Comparison of ENCODE assay signal across 1 cellular context in the genomic region with DNA sequence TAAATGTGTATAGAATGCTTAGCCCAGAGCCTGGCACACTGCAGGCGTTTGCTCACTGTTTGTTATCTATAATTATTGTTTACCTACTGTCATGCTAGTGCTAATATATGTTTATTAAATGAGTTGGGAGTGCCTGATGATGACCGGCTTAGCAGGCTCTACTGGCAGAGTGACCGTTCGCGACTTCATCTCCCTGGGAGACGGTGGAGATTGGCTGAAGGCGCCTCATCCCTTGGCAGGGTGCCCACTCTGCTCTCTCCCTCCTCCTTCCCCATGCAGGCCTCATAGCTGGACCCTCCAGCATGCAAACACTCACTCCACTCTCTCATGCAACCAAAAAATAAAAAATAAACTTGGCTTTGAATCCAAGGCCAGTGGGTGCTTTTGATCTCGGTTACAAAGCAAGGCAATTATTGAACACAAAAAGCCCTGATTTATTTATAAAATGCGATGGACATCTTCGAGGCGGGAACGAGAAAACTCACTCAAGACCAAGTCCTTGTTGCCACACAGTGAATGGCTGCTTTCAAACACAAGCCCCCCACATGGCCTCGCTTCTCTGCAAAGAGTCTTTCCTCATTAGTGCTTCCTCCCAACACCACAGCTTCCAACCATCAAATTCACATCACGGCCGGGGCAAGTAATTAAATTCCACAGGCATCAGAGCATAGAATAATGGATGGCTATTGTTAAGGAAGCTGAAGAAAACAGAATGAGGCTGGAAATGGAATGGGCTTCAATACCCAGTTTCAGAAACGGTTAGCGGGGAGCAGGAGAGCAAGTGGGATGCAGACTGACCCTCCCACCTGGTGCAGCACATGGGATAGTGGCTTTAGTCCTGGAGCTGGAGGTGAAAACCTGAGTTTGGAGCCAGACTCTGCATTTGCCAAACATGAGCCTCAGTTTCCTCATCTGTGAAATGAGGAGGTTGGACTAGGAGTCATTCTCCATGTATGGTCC.
TF ChIP-seq lines count a peak whose summit lies in the region.

No MANE protein-coding gene starts in this region.

TF ChIP-seq in SK-N-SH treated with all-trans-retinoic acid at 6 μM for 48 hours, 23 proteins besides CTCF, POLR2A, EP300 and RAD21 (continued from another document):
- TF ChIP-seq, protein P1, sequence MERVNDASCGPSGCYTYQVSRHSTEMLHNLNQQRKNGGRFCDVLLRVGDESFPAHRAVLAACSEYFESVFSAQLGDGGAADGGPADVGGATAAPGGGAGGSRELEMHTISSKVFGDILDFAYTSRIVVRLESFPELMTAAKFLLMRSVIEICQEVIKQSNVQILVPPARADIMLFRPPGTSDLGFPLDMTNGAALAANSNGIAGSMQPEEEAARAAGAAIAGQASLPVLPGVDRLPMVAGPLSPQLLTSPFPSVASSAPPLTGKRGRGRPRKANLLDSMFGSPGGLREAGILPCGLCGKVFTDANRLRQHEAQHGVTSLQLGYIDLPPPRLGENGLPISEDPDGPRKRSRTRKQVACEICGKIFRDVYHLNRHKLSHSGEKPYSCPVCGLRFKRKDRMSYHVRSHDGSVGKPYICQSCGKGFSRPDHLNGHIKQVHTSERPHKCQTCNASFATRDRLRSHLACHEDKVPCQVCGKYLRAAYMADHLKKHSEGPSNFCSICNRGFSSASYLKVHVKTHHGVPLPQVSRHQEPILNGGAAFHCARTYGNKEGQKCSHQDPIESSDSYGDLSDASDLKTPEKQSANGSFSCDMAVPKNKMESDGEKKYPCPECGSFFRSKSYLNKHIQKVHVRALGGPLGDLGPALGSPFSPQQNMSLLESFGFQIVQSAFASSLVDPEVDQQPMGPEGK (CRISPR knock-in tag; IDR thresholded peaks at IDR 0.05; ENCODE audit: borderline replicate concordance) = no peak
- TF ChIP-seq OSR1 (CRISPR knock-in tag; IDR thresholded peaks at IDR 0.05) = no peak
- no peak for TF ChIP-seq ZNF565 (CRISPR knock-in tag; conservative IDR thresholded peaks at IDR 0.05; ENCODE audit: low read depth)
- no peak for TF ChIP-seq TOX (CRISPR knock-in tag; IDR thresholded peaks at IDR 0.05; ENCODE audit: borderline replicate concordance)
- TF ChIP-seq TCF4 (CRISPR knock-in tag; IDR thresholded peaks at IDR 0.05; ENCODE audit: borderline replicate concordance) = no peak
- TF ChIP-seq, protein P2, sequence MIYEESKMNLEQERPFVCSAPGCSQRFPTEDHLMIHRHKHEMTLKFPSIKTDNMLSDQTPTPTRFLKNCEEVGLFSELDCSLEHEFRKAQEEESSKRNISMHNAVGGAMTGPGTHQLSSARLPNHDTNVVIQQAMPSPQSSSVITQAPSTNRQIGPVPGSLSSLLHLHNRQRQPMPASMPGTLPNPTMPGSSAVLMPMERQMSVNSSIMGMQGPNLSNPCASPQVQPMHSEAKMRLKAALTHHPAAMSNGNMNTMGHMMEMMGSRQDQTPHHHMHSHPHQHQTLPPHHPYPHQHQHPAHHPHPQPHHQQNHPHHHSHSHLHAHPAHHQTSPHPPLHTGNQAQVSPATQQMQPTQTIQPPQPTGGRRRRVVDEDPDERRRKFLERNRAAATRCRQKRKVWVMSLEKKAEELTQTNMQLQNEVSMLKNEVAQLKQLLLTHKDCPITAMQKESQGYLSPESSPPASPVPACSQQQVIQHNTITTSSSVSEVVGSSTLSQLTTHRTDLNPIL (CRISPR knock-in tag; IDR thresholded peaks at IDR 0.05; ENCODE audit: low read depth) = no peak
- TF ChIP-seq SNAI2 (CRISPR knock-in tag; IDR thresholded peaks at IDR 0.05) = no peak
- TF ChIP-seq PPARA (CRISPR knock-in tag; IDR thresholded peaks at IDR 0.05; ENCODE audit: borderline replicate concordance) = no peak
- no peak for TF ChIP-seq ESRRG (CRISPR knock-in tag; IDR thresholded peaks at IDR 0.05)
- no peak for TF ChIP-seq ZFP30 (CRISPR knock-in tag; IDR thresholded peaks at IDR 0.05)
- TF ChIP-seq, protein P3, sequence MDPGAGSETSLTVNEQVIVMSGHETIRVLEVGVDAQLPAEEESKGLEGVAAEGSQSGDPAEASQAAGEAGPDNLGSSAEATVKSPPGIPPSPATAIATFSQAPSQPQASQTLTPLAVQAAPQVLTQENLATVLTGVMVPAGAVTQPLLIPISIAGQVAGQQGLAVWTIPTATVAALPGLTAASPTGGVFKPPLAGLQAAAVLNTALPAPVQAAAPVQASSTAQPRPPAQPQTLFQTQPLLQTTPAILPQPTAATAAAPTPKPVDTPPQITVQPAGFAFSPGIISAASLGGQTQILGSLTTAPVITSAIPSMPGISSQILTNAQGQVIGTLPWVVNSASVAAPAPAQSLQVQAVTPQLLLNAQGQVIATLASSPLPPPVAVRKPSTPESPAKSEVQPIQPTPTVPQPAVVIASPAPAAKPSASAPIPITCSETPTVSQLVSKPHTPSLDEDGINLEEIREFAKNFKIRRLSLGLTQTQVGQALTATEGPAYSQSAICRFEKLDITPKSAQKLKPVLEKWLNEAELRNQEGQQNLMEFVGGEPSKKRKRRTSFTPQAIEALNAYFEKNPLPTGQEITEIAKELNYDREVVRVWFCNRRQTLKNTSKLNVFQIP (CRISPR knock-in tag; IDR thresholded peaks at IDR 0.05; ENCODE audit: borderline replicate concordance, low read depth) = no peak
- TF ChIP-seq CSDC2 (CRISPR knock-in tag; IDR thresholded peaks at IDR 0.05) = no peak
- TF ChIP-seq RARB (CRISPR knock-in tag; IDR thresholded peaks at IDR 0.05) = no peak
- TF ChIP-seq ZNF8 (CRISPR knock-in tag; IDR thresholded peaks at IDR 0.05) = no peak
- no peak for TF ChIP-seq ISL1 (CRISPR knock-in tag; IDR thresholded peaks at IDR 0.05)
- no peak for TF ChIP-seq ZNF70 (CRISPR knock-in tag; IDR thresholded peaks at IDR 0.05)
- TF ChIP-seq, protein P4, sequence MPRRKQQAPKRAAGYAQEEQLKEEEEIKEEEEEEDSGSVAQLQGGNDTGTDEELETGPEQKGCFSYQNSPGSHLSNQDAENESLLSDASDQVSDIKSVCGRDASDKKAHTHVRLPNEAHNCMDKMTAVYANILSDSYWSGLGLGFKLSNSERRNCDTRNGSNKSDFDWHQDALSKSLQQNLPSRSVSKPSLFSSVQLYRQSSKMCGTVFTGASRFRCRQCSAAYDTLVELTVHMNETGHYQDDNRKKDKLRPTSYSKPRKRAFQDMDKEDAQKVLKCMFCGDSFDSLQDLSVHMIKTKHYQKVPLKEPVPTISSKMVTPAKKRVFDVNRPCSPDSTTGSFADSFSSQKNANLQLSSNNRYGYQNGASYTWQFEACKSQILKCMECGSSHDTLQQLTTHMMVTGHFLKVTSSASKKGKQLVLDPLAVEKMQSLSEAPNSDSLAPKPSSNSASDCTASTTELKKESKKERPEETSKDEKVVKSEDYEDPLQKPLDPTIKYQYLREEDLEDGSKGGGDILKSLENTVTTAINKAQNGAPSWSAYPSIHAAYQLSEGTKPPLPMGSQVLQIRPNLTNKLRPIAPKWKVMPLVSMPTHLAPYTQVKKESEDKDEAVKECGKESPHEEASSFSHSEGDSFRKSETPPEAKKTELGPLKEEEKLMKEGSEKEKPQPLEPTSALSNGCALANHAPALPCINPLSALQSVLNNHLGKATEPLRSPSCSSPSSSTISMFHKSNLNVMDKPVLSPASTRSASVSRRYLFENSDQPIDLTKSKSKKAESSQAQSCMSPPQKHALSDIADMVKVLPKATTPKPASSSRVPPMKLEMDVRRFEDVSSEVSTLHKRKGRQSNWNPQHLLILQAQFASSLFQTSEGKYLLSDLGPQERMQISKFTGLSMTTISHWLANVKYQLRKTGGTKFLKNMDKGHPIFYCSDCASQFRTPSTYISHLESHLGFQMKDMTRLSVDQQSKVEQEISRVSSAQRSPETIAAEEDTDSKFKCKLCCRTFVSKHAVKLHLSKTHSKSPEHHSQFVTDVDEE (CRISPR knock-in tag; IDR thresholded peaks at IDR 0.05) = no peak
- TF ChIP-seq ZC3H10 (CRISPR knock-in tag; IDR thresholded peaks at IDR 0.05) = no peak
